Comparison of ENCODE assay signal across 15 cellular contexts in the genomic region with DNA sequence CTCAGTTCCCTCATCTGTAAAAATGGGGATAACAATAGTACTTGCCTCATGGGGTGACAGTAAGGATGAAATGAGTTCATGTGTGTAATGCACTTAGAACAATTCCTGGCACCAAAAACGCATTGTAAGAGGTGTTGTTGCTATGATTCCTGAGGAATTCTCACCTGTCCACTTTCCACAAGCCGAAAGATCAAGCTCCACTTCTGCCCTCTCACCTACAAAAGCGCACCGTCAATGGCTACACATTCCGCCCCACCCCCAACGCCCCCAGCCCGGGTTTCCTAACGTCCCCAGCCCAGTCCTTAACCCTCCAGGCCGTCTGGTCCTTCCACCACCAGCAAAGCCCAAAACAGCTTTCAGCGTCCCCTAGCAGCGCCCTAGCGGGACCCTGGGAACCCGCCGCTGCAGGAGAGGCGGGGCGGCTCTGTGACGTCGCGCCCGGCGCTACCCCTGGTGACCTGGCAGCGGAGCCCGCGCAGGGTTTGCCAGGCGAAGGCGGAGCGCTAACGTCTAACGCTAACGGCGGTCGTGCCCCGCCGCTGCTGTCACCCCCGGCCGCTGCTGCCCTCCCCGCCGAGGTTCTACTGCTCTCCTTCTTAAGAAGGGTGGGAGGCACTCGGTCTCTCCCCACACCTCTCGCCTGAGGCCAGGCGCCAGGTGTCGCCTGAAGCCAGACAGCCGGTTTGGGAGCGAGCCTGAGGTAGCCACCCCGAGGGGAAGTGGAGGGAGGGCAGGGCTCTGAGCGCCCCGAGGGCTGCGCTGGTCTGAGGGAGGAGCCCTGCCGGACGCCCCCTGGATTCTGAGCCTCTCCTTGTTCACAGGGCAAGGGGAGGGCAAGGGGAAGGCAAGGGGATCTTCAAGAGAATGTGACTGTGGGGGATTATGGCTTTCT. TPM values are rescaled to one million over a fixed set of nuclear protein-coding genes. Genes with fewer than 3 reads are reported as not detected.
A peak's percentile ranks its signal among the peaks of the same experiment; 100 is the strongest.
DNase-seq lines count a peak whose midpoint lies in the region; ATAC-seq and TF ChIP-seq lines count a peak whose summit lies in the region.
"Not testable (repeated sequence)": the region's sequence is repeated elsewhere in the genome, so short reads cannot be mapped to it uniquely, and the experiment has no call there.
"Had no signal": no experiment of that assay in that cellular context is flagged by ENCODE, and none has a peak within 500 bp of the region (broad histone marks: within the 10 kb centered on the region; RNA-seq: fewer than 3 reads in every experiment).

A gene (plus strand): TSS at position 478 of the 892 bp plus-strand sequence. CDS start 2,877 bp downstream, outside the sequence.

- H3K36me3 Mint-ChIP-seq in CD4-positive, CD25-positive, alpha-beta regulatory T cell; activated T-cell treated with anti-CD3 and anti-CD28 coated beads, Interleukin-2, amount 50 U/mL, for 24 hours (ENCODE audit: low read depth); brain; naive B cell: not testable (repeated sequence)

- not testable (repeated sequence) for TF ChIP-seq CTCF in HCT116 (IDR thresholded peaks at IDR 0.05 in 2 of 3, conservative IDR thresholded peaks at IDR 0.05 in 1 of 3; ENCODE audit: borderline replicate concordance in 1 of 3, insufficient read depth in 1 of 3, low read depth in 2 of 3, low read length in 2 of 3); brain (conservative IDR thresholded peaks at IDR 0.05); gastrocnemius medialis (IDR thresholded peaks at IDR 0.05 in 4 of 5, conservative IDR thresholded peaks at IDR 0.05 in 1 of 5)

- not testable (repeated sequence) for H3K9me2 ChIP-seq in HCT116 (ENCODE audit: insufficient read depth)

- H3K27ac ChIP-seq in CD4-positive, CD25-positive, alpha-beta regulatory T cell (ENCODE audit: insufficient read depth, low read length, poor library complexity, severe bottlenecking); HCT116 (ENCODE audit: low read depth, low read length); gastrocnemius medialis: not testable (repeated sequence)

- not testable (repeated sequence) for H3K4me1 Mint-ChIP-seq in CD4-positive, CD25-positive, alpha-beta regulatory T cell; activated T-cell treated with anti-CD3 and anti-CD28 coated beads, Interleukin-2, amount 50 U/mL, for 24 hours (ENCODE audit: low read depth)
- H3K4me1 Mint-ChIP-seq in brain (peaks cover 20% of the 10 kb centered on the region), naive B cell (peaks cover 3 to 13% (median 7%) of the 10 kb centered on the region in 3 donors)

- ATAC-seq in CD4-positive, CD25-positive, alpha-beta regulatory T cell (ENCODE audit: low read depth in 2 of 2) = peak; percentile 77 to 79
- ATAC-seq in HCT116 (peak; percentile 89), SK-N-SH treated with all-trans-retinoic acid at 6 μM for 48 hours (peak; percentile 79), left cardiac atrium (peak; percentile 85 to 86), naive B cell (ENCODE audit: low read depth in 2 of 2) (peak; percentile 87 to 89), gastrocnemius medialis (peak; percentile 74 to 79)

- H3K4me2 ChIP-seq in HCT116 (ENCODE audit: low read length) = peak within 1 kb of the TSS; percentile 32

- not testable (repeated sequence) for H3K9ac ChIP-seq in HCT116 (ENCODE audit: low read length)

- not testable (repeated sequence) for H3K27ac Mint-ChIP-seq in CD4-positive, CD25-positive, alpha-beta regulatory T cell; activated T-cell treated with anti-CD3 and anti-CD28 coated beads, Interleukin-2, amount 50 U/mL, for 24 hours; brain; naive B cell

- H3K27me3 ChIP-seq in CD4-positive, CD25-positive, alpha-beta regulatory T cell (ENCODE audit: control insufficient read depth, insufficient read depth, low read length) = peaks cover 15% of the 10 kb centered on the region
- not testable (repeated sequence) for H3K27me3 ChIP-seq in HCT116 (ENCODE audit: insufficient read depth, low read length); gastrocnemius medialis

- not testable (repeated sequence) for TF ChIP-seq RAD21 in HCT116 (IDR thresholded peaks at IDR 0.05; ENCODE audit: low read depth)

- H3K27me3 Mint-ChIP-seq in CD4-positive, CD25-positive, alpha-beta regulatory T cell = peaks cover 34% of the 10 kb centered on the region
- peaks cover 31% of the 10 kb centered on the region for H3K27me3 Mint-ChIP-seq in activated T-cell treated with anti-CD3 and anti-CD28 coated beads, Interleukin-2, amount 50 U/mL, for 24 hours
- peaks cover 29% of the 10 kb centered on the region for H3K27me3 Mint-ChIP-seq in brain
- H3K27me3 Mint-ChIP-seq in naive B cell = peaks cover 0 to 19% (median 7%) of the 10 kb centered on the region in 3 donors

- not testable (repeated sequence) for H4K20me1 ChIP-seq in HCT116 (ENCODE audit: insufficient read depth)

- RAD21 ChIA-PET in HCT116 (lab: Charles Lee; ENCODE audit: low non-redundant PET in 1 of 2, low total read pairs in 2 of 2, uncharacterized antibody in 2 of 2, unreplicated experiment in 2 of 2) = not testable (repeated sequence)

- not testable (repeated sequence) for H3K4me3 ChIP-seq in CD4-positive, CD25-positive, alpha-beta regulatory T cell (ENCODE audit: low read depth, low read length); HCT116 (replicated peaks in 1 of 2; ENCODE audit: low read depth in 1 of 2, low read length in 2 of 2)
- H3K4me3 ChIP-seq in gastrocnemius medialis = peak within 1 kb of the TSS in 1 of 4 donors; percentile 39

- H3K4me1 ChIP-seq in CD4-positive, CD25-positive, alpha-beta regulatory T cell (ENCODE audit: control insufficient read depth, insufficient read depth, low read length, poor library complexity, severe bottlenecking); HCT116 (ENCODE audit: control insufficient read depth in 1 of 2, insufficient read depth in 2 of 2, low read length in 2 of 2); gastrocnemius medialis: not testable (repeated sequence)

- POLR2A ChIA-PET in HCT116 (lab: Charles Lee) = not testable (repeated sequence)

- not testable (repeated sequence) for H2AFZ ChIP-seq in HCT116 (ENCODE audit: low read depth, low read length, poor library complexity, severe bottlenecking)

- H3K36me3 ChIP-seq in CD4-positive, CD25-positive, alpha-beta regulatory T cell (ENCODE audit: control insufficient read depth, insufficient read depth, low read length); HCT116 (ENCODE audit: control insufficient read depth in 1 of 2, insufficient read depth in 2 of 2, low read length in 2 of 2); gastrocnemius medialis: not testable (repeated sequence)

- H3K9me3 ChIP-seq in CD4-positive, CD25-positive, alpha-beta regulatory T cell (ENCODE audit: control insufficient read depth in 2 of 2, low read length in 2 of 2); HCT116 (ENCODE audit: control insufficient read depth in 1 of 2, insufficient read depth in 1 of 2, low read depth in 1 of 2, low read length in 2 of 2); gastrocnemius medialis: not testable (repeated sequence)

- BruUV-seq in HCT116 (replicated peaks; lab: Mats Ljungman, UMichigan) = not testable (repeated sequence)

- in situ Hi-C loops in gastrocnemius medialis (cut with MboI; ENCODE audit: low sequenced_read_pairs in 4 of 4) = not testable (repeated sequence)

- not testable (repeated sequence) for TF ChIP-seq POLR2A in HCT116 (IDR thresholded peaks at IDR 0.05; ENCODE audit: borderline replicate concordance, extremely low read depth, insufficient read depth, insufficient read length); gastrocnemius medialis (IDR thresholded peaks at IDR 0.05)

- intact Hi-C loops in HCT116 (cut with micrococcal nuclease); left cardiac atrium (cut with DNase I); gastrocnemius medialis (cut with DNase I; ENCODE audit: low total_unique reads): not testable (repeated sequence)

- peak within 1 kb of the TSS; percentile 30 to 74 (median 63) for H3K4me3 Mint-ChIP-seq in CD4-positive, CD25-positive, alpha-beta regulatory T cell
- peak within 1 kb of the TSS; percentile 18 for H3K4me3 Mint-ChIP-seq in activated T-cell treated with anti-CD3 and anti-CD28 coated beads, Interleukin-2, amount 50 U/mL, for 24 hours
- H3K4me3 Mint-ChIP-seq in brain = peak within 1 kb of the TSS; percentile 67 to 78 (median 74)
- H3K4me3 Mint-ChIP-seq in naive B cell = peak within 1 kb of the TSS; percentile 40 to 90 (median 67)

- H3K79me2 ChIP-seq in HCT116 (ENCODE audit: insufficient read depth, low read length) = not testable (repeated sequence)

- CTCF ChIA-PET in HCT116 (lab: Charles Lee) = not testable (repeated sequence)

- not testable (repeated sequence) for DNase-seq in CD4-positive, CD25-positive, alpha-beta regulatory T cell; HCT116 (ENCODE audit: low read depth, low spot score); activated T-cell treated with anti-CD3 and anti-CD28 coated beads, Interleukin-2, amount 50 U/mL, for 24 hours; left cardiac atrium; naive B cell; gastrocnemius medialis

- H3K9me3 Mint-ChIP-seq in CD4-positive, CD25-positive, alpha-beta regulatory T cell; activated T-cell treated with anti-CD3 and anti-CD28 coated beads, Interleukin-2, amount 50 U/mL, for 24 hours; brain; naive B cell: not testable (repeated sequence)

RNA-seq across cellular contexts. Expression of the gene that starts here (rescaled TPM):
- total RNA-seq in CD4-positive, CD25-positive, alpha-beta regulatory T cell = not detected
- polyA plus RNA-seq in CD4-positive, CD25-positive, alpha-beta regulatory T cell = under 1 TPM in 1 of 4 donors, not detected in 3; 0.12 TPM
- total RNA-seq in HCT116 (2021; ENCODE audit: unreplicated experiment) (2.2 TPM), left cardiac atrium (1 to 10 TPM; 1.8 to 2.3 TPM), gastrocnemius medialis (1 to 10 TPM in 1 of 4 donors, under 1 TPM in 1, not detected in 2; 0.66 to 1.3 TPM)
- polyA plus RNA-seq in HCT116 (2012) = 1.3 and 1.4 TPM in 2 replicates
- polyA plus RNA-seq in brain (ENCODE audit: insufficient read depth, low read depth, low replicate concordance) (5.3 TPM), naive B cell (ENCODE audit: low read depth in 6 of 6) (under 1 TPM in 1 of 6 donors, not detected in 5; 0.19 TPM)
- total RNA-seq: A172, bronchial epithelial cell, HT1080, mucosa of gallbladder, skeletal muscle tissue, vagina had no signal
- polyA plus RNA-seq: BJ had no signal

Comparison
In these comparisons a context has a peak if more than half of its experiments do, and no peak if none do; other contexts are left out.
1. Peak in ATAC-seq in CD4-positive, CD25-positive, alpha-beta regulatory T cell; RNA of the gene not detected or under 1 TPM.
2. Peak in ATAC-seq in naive B cell; RNA of the gene not detected or under 1 TPM.
3. H3K4me3 Mint-ChIP-seq: peak in every context shown above with its lines; median percentile 74 in brain; 67 in naive B cell; 63 in CD4-positive, CD25-positive, alpha-beta regulatory T cell; 18 in activated T-cell treated with anti-CD3 and anti-CD28 coated beads, Interleukin-2, amount 50 U/mL, for 24 hours.